17 cellular contexts compared by ENCODE assay signal in genomic region chrX:44693255-44693654, GRCh38.
DNase-seq lines count a peak whose midpoint lies in the region; ATAC-seq, FAIRE-seq and TF ChIP-seq lines count a peak whose summit lies in the region.
"Had no signal": no experiment of that assay in that cellular context is flagged by ENCODE, and none has a peak within 500 bp of the region (broad histone marks: within the 10 kb centered on the region; RNA-seq: fewer than 3 reads in every experiment).

No MANE protein-coding gene starts in this region.

- no peaks in the 10 kb centered on the region for H3K79me2 ChIP-seq in HepG2 (ENCODE audit: insufficient read depth, low read length)

- intact Hi-C loops in HepG2 (cut with micrococcal nuclease; ENCODE audit: unreplicated experiment): no loop called here

- TF ChIP-seq POLR2A in HepG2 (IDR thresholded peaks at IDR 0.05; ENCODE audit: insufficient read depth in 1 of 2, low read depth in 2 of 2, low read length in 2 of 2): no peak

- no peaks in the 10 kb centered on the region for H3K36me3 ChIP-seq in HEK293 (ENCODE audit: control insufficient read depth in 2 of 2, insufficient read depth in 1 of 2, low read length in 2 of 2)
- H3K36me3 ChIP-seq in HepG2 (replicated peaks in 1 of 2; ENCODE audit: control insufficient read depth in 1 of 2, insufficient read depth in 2 of 2, low read length in 2 of 2): no peaks in the 10 kb centered on the region
- H3K36me3 ChIP-seq: BLaER1 treated with 17β-estradiol and CSF1 and Interleukin-3, amounts not matched to agents 10 nM and 100 nM; HAP-1 had no signal

- no peak overlapping the region for H3K9ac ChIP-seq in HepG2 (ENCODE audit: insufficient read depth, low read depth, low read length)
- H3K9ac ChIP-seq: BLaER1 treated with 17β-estradiol and CSF1 and Interleukin-3, amounts not matched to agents 10 nM and 100 nM had no signal

- no peaks in the 10 kb centered on the region for H3K9me3 ChIP-seq in HEK293 (ENCODE audit: control insufficient read depth, insufficient read depth, low read depth, low read length)
- no peaks in the 10 kb centered on the region for H3K9me3 ChIP-seq in HepG2 (ENCODE audit: low read length)
- H3K9me3 ChIP-seq: BLaER1 treated with 17β-estradiol and CSF1 and Interleukin-3, amounts not matched to agents 10 nM and 100 nM; HAP-1 had no signal

- no peak for TF ChIP-seq CTCF in HEK293 (tag by site-specific recombination; IDR thresholded peaks at IDR 0.05)
- no peak for TF ChIP-seq CTCF in HepG2 (CRISPR knock-in tag; IDR thresholded peaks at IDR 0.05)

- H3K4me1 ChIP-seq in HEK293 (ENCODE audit: control insufficient read depth, insufficient read depth, low read length) (peaks cover 8% of the 10 kb centered on the region), HepG2 (ENCODE audit: insufficient read depth, low read length) (peaks cover 15% of the 10 kb centered on the region)
- H3K4me1 ChIP-seq: BLaER1 treated with 17β-estradiol and CSF1 and Interleukin-3, amounts not matched to agents 10 nM and 100 nM; HAP-1 had no signal

- CTCF ChIA-PET in HEK293 (lab: Yijun Ruan, JAX) (no interaction called here), HepG2 (lab: Yijun Ruan, JAX; ENCODE audit: low intra/inter-chr PET ratio, low total read pairs) (no interaction called here)

- H2AFZ ChIP-seq in HepG2 (ENCODE audit: low read length): no peak overlapping the region

- H3K27ac ChIP-seq in HEK293 (ENCODE audit: extremely low read depth, low read depth, low read length) (no peak overlapping the region), HepG2 (ENCODE audit: extremely low read length, insufficient read depth, low read length) (no peak overlapping the region)
- H3K27ac ChIP-seq: BLaER1 treated with 17β-estradiol and CSF1 and Interleukin-3, amounts not matched to agents 10 nM and 100 nM; HL-60 had no signal

- DNase-seq in HepG2 (ENCODE audit: low spot score): peak; percentile 30
- no peak for DNase-seq in SKM-1 (lab: John Stamatoyannopoulos, UW; ENCODE audit: unreplicated experiment)
- DNase-seq in NOMO-1 (lab: John Stamatoyannopoulos, UW; ENCODE audit: unreplicated experiment in 2 of 2): no peak
- DNase-seq: 8988T; Calu3; CD8-positive, alpha-beta T cell; DMS79 treated with DMSO at 0.1 percent for 48 hours; GF-D8 had no signal

- H3K4me3 ChIP-seq in HEK293 (ENCODE audit: low read depth, low read length) (no peak overlapping the region), HepG2 (replicated peaks in 1 of 3; ENCODE audit: insufficient read depth in 1 of 3, low read depth in 2 of 3, low read length in 3 of 3) (no peak overlapping the region)
- H3K4me3 ChIP-seq: BLaER1 treated with 17β-estradiol and CSF1 and Interleukin-3, amounts not matched to agents 10 nM and 100 nM; HAP-1 had no signal

- in situ Hi-C loops in HepG2 (cut with HindIII; ENCODE audit: extremely low pct_ligation_motif_present, low pct_unique_long_range_greater_than_20kb): no loop called here

- H3K4me2 ChIP-seq in HepG2 (ENCODE audit: low read depth, low read length): no peak overlapping the region
- H3K4me2 ChIP-seq: BLaER1 treated with 17β-estradiol and CSF1 and Interleukin-3, amounts not matched to agents 10 nM and 100 nM had no signal

- H3K27me3 ChIP-seq in HepG2 (ENCODE audit: control insufficient read depth in 1 of 2, insufficient read depth in 2 of 2, low read length in 2 of 2): no peaks in the 10 kb centered on the region
- H3K27me3 ChIP-seq: BLaER1 treated with 17β-estradiol and CSF1 and Interleukin-3, amounts not matched to agents 10 nM and 100 nM had no signal

- FAIRE-seq in colon (lab: Jason Lieb, UNC) (peak; percentile 96), HepG2 (lab: Jason Lieb, UNC) (no peak)
- FAIRE-seq: GM19239, HTR-8/SVneo had no signal

- no peaks in the 10 kb centered on the region for H4K20me1 ChIP-seq in HepG2 (ENCODE audit: insufficient read depth, low read length)
- H4K20me1 ChIP-seq: BLaER1 treated with 17β-estradiol and CSF1 and Interleukin-3, amounts not matched to agents 10 nM and 100 nM had no signal

- no TSS peak for BruUV-seq in HepG2 (replicated peaks; lab: Mats Ljungman, UMichigan)

- TF ChIP-seq EP300 in HepG2 (IDR thresholded peaks at IDR 0.05; ENCODE audit: low read depth in 2 of 2, low read length in 2 of 2) (no peak), HepG2 (CRISPR knock-in tag; IDR thresholded peaks at IDR 0.05; ENCODE audit: borderline replicate concordance) (no peak)

- WGBS in HepG2 (ENCODE audit: low lambda C conversion rate): 2% methylated on average over 3 of the region's 3 CpGs

- no peak for TF ChIP-seq RAD21 in HepG2 (CRISPR knock-in tag; IDR thresholded peaks at IDR 0.05)

- POLR2A ChIA-PET in HEK293 (lab: Yijun Ruan, JAX): interaction anchor here (0.7 kb wide), 1 partner anchor 8 kb away, joined by 4 read pairs; no protein-coding TSS in a partner anchor
- POLR2A ChIA-PET in HepG2 (lab: Yijun Ruan, JAX): no interaction called here

- no peak for ATAC-seq in HepG2
- ATAC-seq in HG02885 (IDR thresholded peaks at IDR 0.05; ENCODE audit: poor library complexity, unreplicated experiment): no peak
- no peak for ATAC-seq in GM18858 (IDR thresholded peaks at IDR 0.05; ENCODE audit: unreplicated experiment)
- ATAC-seq: CD8-positive, alpha-beta T cell had no signal

TF ChIP-seq in HEK293, 187 proteins besides CTCF, POLR2A, EP300 and RAD21:
- peak; percentile 61 for TF ChIP-seq ZXDB (tag by site-specific recombination; IDR thresholded peaks at IDR 0.05)
- no peak for TF ChIP-seq ZNF311 (tag by site-specific recombination; IDR thresholded peaks at IDR 0.05; ENCODE audit: borderline replicate concordance)
- TF ChIP-seq TCF7L2 (IDR thresholded peaks at IDR 0.05; ENCODE audit: borderline replicate concordance, low read depth, low read length): 0 out of 2 replicates have a peak, but pooled peaks have one; percentile 30

TF ChIP-seq in HepG2, 621 proteins besides CTCF, POLR2A, EP300 and RAD21 (continues in another document):
- TF ChIP-seq ZZZ3 (CRISPR knock-in tag; IDR thresholded peaks at IDR 0.05; ENCODE audit: borderline replicate concordance) (no peak), RFX1 (IDR thresholded peaks at IDR 0.05) (no peak), ZFP1 (CRISPR knock-in tag; IDR thresholded peaks at IDR 0.05) (no peak), RXRB (CRISPR knock-in tag; IDR thresholded peaks at IDR 0.05; ENCODE audit: borderline replicate concordance) (peak; percentile 25; the same call in 1 of the 2 replicates), CENPT (CRISPR knock-in tag; IDR thresholded peaks at IDR 0.05; ENCODE audit: low read depth) (no peak), ZNF850 (CRISPR knock-in tag; conservative IDR thresholded peaks at IDR 0.05) (no peak), ZNF20 (CRISPR knock-in tag; IDR thresholded peaks at IDR 0.05) (no peak), ZFP36 (IDR thresholded peaks at IDR 0.05; ENCODE audit: borderline replicate concordance, low read depth, low read length, partially characterized antibody) (no peak), ZNF83 (CRISPR knock-in tag; IDR thresholded peaks at IDR 0.05; ENCODE audit: borderline replicate concordance) (no peak), ZNF101 (CRISPR knock-in tag; IDR thresholded peaks at IDR 0.05; ENCODE audit: borderline replicate concordance, low read depth) (no peak), NR2F6 (IDR thresholded peaks at IDR 0.05) (peak; percentile 51), NR2F6 (CRISPR knock-in tag; IDR thresholded peaks at IDR 0.05) (peak; percentile 29; the same call in 1 of the 2 replicates), ZNF7 (CRISPR knock-in tag; IDR thresholded peaks at IDR 0.05) (no peak), HOXA5 (CRISPR knock-in tag; IDR thresholded peaks at IDR 0.05) (no peak), ZNF33A (CRISPR knock-in tag; IDR thresholded peaks at IDR 0.05; ENCODE audit: borderline replicate concordance) (no peak), IKZF5 (CRISPR knock-in tag; IDR thresholded peaks at IDR 0.05) (no peak), CHD2 (IDR thresholded peaks at IDR 0.05; ENCODE audit: low read depth, low read length) (no peak), ELF1 (CRISPR knock-in tag; IDR thresholded peaks at IDR 0.05) (no peak), FOXA3 (CRISPR knock-in tag; IDR thresholded peaks at IDR 0.05) (peak; percentile 48; the same call in 1 of the 2 replicates)
- TF ChIP-seq, protein P1, sequence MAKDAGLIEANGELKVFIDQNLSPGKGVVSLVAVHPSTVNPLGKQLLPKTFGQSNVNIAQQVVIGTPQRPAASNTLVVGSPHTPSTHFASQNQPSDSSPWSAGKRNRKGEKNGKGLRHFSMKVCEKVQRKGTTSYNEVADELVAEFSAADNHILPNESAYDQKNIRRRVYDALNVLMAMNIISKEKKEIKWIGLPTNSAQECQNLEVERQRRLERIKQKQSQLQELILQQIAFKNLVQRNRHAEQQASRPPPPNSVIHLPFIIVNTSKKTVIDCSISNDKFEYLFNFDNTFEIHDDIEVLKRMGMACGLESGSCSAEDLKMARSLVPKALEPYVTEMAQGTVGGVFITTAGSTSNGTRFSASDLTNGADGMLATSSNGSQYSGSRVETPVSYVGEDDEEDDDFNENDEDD (CRISPR knock-in tag; IDR thresholded peaks at IDR 0.05; ENCODE audit: borderline replicate concordance): no peak
- TF ChIP-seq, protein P2, sequence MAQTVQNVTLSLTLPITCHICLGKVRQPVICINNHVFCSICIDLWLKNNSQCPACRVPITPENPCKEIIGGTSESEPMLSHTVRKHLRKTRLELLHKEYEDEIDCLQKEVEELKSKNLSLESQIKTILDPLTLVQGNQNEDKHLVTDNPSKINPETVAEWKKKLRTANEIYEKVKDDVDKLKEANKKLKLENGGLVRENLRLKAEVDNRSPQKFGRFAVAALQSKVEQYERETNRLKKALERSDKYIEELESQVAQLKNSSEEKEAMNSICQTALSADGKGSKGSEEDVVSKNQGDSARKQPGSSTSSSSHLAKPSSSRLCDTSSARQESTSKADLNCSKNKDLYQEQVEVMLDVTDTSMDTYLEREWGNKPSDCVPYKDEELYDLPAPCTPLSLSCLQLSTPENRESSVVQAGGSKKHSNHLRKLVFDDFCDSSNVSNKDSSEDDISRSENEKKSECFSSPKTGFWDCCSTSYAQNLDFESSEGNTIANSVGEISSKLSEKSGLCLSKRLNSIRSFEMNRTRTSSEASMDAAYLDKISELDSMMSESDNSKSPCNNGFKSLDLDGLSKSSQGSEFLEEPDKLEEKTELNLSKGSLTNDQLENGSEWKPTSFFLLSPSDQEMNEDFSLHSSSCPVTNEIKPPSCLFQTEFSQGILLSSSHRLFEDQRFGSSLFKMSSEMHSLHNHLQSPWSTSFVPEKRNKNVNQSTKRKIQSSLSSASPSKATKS (CRISPR knock-in tag; IDR thresholded peaks at IDR 0.05): no peak

Comparison
In these comparisons a context has a peak if more than half of its experiments do, and no peak if none do; other contexts are left out.
1. Of the 63 proteins assayed by ChIP-seq in both HepG2 and HEK293: peak only in HepG2: none; only in HEK293: TCF7L2; in both: none; in neither: 62.